In genomic region chr11:103349595-103349994, GRCh38 we compare ENCODE assay signal across 30 cellular contexts.
"Had no signal": no experiment of that assay in that cellular context is flagged by ENCODE, and none has a peak within 500 bp of the region (broad histone marks: within the 10 kb centered on the region; RNA-seq: fewer than 3 reads in every experiment).

No MANE protein-coding gene starts in this region.

- H3K27ac ChIP-seq: adrenal gland, ascending aorta, body of pancreas, brain microvascular endothelial cell, breast epithelium, cardiac muscle cell had no signal

- H3K27me3 ChIP-seq: adrenal gland, ascending aorta, body of pancreas, brain microvascular endothelial cell, breast epithelium, cardiac muscle cell had no signal

- H3K36me3 ChIP-seq: adrenal gland, ascending aorta, brain microvascular endothelial cell, breast epithelium, cardiac muscle cell had no signal

- DNase-seq: activated effector memory CD4-positive, alpha-beta T cell treated with anti-CD3 and anti-CD28 coated beads, Interleukin-2, amount 50 U/mL, for 16 hours; activated effector memory CD4-positive, alpha-beta T cell treated with Interleukin-2 at 50 U/mL for 16 hours; activated gamma-delta T cell; activated gamma-delta T cell treated with Interleukin-2 at 50 U/mL for 16 hours; activated naive CD4-positive, alpha-beta T cell; activated naive CD4-positive, alpha-beta T cell treated with anti-CD3 and anti-CD28 coated beads for 36 hours; activated naive CD4-positive, alpha-beta T cell treated with anti-CD3 and anti-CD28 coated beads, Interleukin-2, amount 10 ng/mL, durations not matched to agents 7 days and 5 days; activated naive CD4-positive, alpha-beta T cell treated with anti-CD3 and anti-CD28 coated beads, Interleukin-2, amount 50 U/mL, for 16 hours; activated naive CD4-positive, alpha-beta T cell treated with Interleukin-2 at 50 U/mL for 16 hours; activated naive CD8-positive, alpha-beta T cell treated with anti-CD3 and anti-CD28 coated beads for 36 hours; activated naive CD8-positive, alpha-beta T cell treated with anti-CD3 and anti-CD28 coated beads, Interleukin-2, amount 10 ng/mL, durations not matched to agents 7 days and 5 days; activated naive CD8-positive, alpha-beta T cell treated with anti-CD3 and anti-CD28 coated beads, Interleukin-2, amount 50 U/mL, for 24 hours; activated T-cell treated with anti-CD3 and anti-CD28 coated beads, Interleukin-2, amount 50 U/mL, for 1 hour; activated T-cell treated with anti-CD3 and anti-CD28 coated beads, Interleukin-2, amount 50 U/mL, for 24 hours; activated T-cell treated with anti-CD3 and anti-CD28 coated beads, Interleukin-2, amount 50 U/mL, for 4 hours; activated T-cell treated with anti-CD3 and anti-CD28 coated beads, Interleukin-2, amount 50 U/mL, for 48 hours; activated T-cell treated with anti-CD3 and anti-CD28 coated beads, Interleukin-2, amount 50 U/mL, for 72 hours; adrenal gland; amniotic stem cell; amygdala; anterior cingulate cortex; aorta; body of pancreas; brain microvascular endothelial cell; caudate nucleus; central memory CD4-positive, alpha-beta T cell; cerebellar nuclear complex had no signal

- H3K4me3 ChIP-seq: adrenal gland, ascending aorta, body of pancreas, breast epithelium, cardiac muscle cell had no signal

- H3K9me3 ChIP-seq: ascending aorta, body of pancreas, breast epithelium had no signal
